11 cellular contexts compared by ENCODE assay signal in genomic region chr6:1286972-1287600, GRCh38. TPM values are rescaled to one million over a fixed set of nuclear protein-coding genes. Genes with fewer than 3 reads are reported as not detected.
DNase-seq lines count a peak whose midpoint lies in the region; ATAC-seq lines count a peak whose summit lies in the region.
"Had no signal": no experiment of that assay in that cellular context is flagged by ENCODE, and none has a peak within 500 bp of the region (broad histone marks: within the 10 kb centered on the region; RNA-seq: fewer than 3 reads in every experiment).

No MANE protein-coding gene starts in this region.

- H3K4me3 ChIP-seq in urinary bladder (ENCODE audit: low read depth, low read length): no peak overlapping the region

- 89% methylated on average over 8 of the region's 8 CpGs for WGBS in urinary bladder

- no peak overlapping the region for H3K4me3 Mint-ChIP-seq in T-helper 17 cell
- H3K4me3 Mint-ChIP-seq: T-cell had no signal

- no peaks in the 10 kb centered on the region for H3K9me3 ChIP-seq in T-helper 17 cell (ENCODE audit: control insufficient read depth, low read length, poor library complexity, severe bottlenecking)

- H3K36me3 ChIP-seq in urinary bladder (ENCODE audit: insufficient read depth): no peaks in the 10 kb centered on the region

- H3K27me3 Mint-ChIP-seq in T-helper 17 cell: peaks cover 52% of the 10 kb centered on the region

- ATAC-seq in T-helper 17 cell: peak; percentile 25
- ATAC-seq in GM19328 (IDR thresholded peaks at IDR 0.05; ENCODE audit: unreplicated experiment): no peak
- no peak for ATAC-seq in HG03159 (IDR thresholded peaks at IDR 0.05; ENCODE audit: unreplicated experiment)
- ATAC-seq: left lobe of liver, T-cell had no signal

- no peak overlapping the region for H3K27ac Mint-ChIP-seq in T-helper 17 cell
- H3K27ac Mint-ChIP-seq: T-cell had no signal

- H3K36me3 Mint-ChIP-seq in T-helper 17 cell (ENCODE audit: low read depth): no peaks in the 10 kb centered on the region
- H3K36me3 Mint-ChIP-seq: T-cell had no signal

- DNase-seq in HPDE6-E6E7 (ENCODE audit: extremely low spot score) (peak; percentile 95), T-helper 17 cell (no peak), foreskin melanocyte (peak; percentile 57), germinal center (ENCODE audit: low spot score) (no peak)
- DNase-seq: NCI-H1694 treated with DMSO at 0.1 percent for 48 hours; stimulated activated naive CD4-positive, alpha-beta T cell treated with Interleukin-2 at 50 U/mL for 16 hours; T-cell had no signal

- no peaks in the 10 kb centered on the region for H3K4me1 Mint-ChIP-seq in T-helper 17 cell
- H3K4me1 Mint-ChIP-seq: T-cell had no signal

- peak overlapping the region; percentile 13 for H3K27ac ChIP-seq in urinary bladder (ENCODE audit: low read depth)

- no peaks in the 10 kb centered on the region for H3K4me1 ChIP-seq in urinary bladder (ENCODE audit: insufficient read depth)

RNA-seq across cellular contexts. Expression of gene FOXQ1, which starts 24.8 kb away (rescaled TPM):
- total RNA-seq in T-helper 17 cell (not detected), urinary bladder (10.8 TPM)
- polyA plus RNA-seq in urinary bladder: 9.0 TPM

Comparison
In these comparisons a context has a peak if more than half of its experiments do, and no peak if none do; other contexts are left out.
1. DNase-seq: peak in HPDE6-E6E7 (single experiment) and foreskin melanocyte (single experiment); none in T-helper 17 cell (0 of 3) and germinal center (single experiment).
2. RNA of gene FOXQ1, which starts 24.8 kb away (total RNA-seq): 10.8 TPM in urinary bladder (single experiment); not detected in T-helper 17 cell; every median in the first group is over 10 times any median in the second.